1 cellular context compared by ENCODE assay signal in the genomic region with DNA sequence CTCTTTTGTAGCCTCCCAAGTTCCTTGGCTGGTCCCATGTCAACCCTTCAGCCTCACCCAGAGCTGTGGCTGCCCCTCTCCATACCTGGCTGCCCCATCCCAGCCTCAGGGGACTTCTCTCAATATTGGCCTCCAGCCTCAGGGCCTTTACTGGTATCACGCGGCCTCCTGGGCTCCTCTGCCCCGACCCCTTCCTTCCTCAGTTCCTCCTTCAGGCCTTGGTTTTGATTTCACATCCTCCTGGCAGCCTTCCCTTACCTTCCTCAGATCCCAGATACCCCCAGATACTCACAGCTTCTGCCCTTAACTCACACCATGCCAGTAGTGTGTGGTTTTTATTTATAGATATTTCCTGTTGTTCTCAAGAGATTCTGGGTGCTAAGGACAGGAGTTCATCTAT.
TF ChIP-seq lines count a peak whose summit lies in the region.

No MANE protein-coding gene starts in this region.

TF ChIP-seq in endothelial cell of umbilical vein, 7 proteins besides CTCF, POLR2A, EP300 and RAD21:
- TF ChIP-seq, protein P1, sequence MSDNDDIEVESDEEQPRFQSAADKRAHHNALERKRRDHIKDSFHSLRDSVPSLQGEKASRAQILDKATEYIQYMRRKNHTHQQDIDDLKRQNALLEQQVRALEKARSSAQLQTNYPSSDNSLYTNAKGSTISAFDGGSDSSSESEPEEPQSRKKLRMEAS (IDR thresholded peaks at IDR 0.05; ENCODE audit: insufficient read depth, insufficient read length), result no peak
- TF ChIP-seq POLR2AphosphoS5 (IDR thresholded peaks at IDR 0.05; ENCODE audit: insufficient read depth, low read depth, low read length) (no peak), EZH2 (IDR thresholded peaks at IDR 0.05; ENCODE audit: borderline replicate concordance, low read depth, low read length, severe bottlenecking) (no peak), GATA2 (IDR thresholded peaks at IDR 0.05; ENCODE audit: insufficient read depth, insufficient read length, low read depth, low read length) (no peak), FOS (IDR thresholded peaks at IDR 0.05; ENCODE audit: borderline replicate concordance, insufficient read depth, low read length) (no peak), MYC (IDR thresholded peaks at IDR 0.05; ENCODE audit: low read depth, low read length) (no peak), JUN (IDR thresholded peaks at IDR 0.05; ENCODE audit: borderline replicate concordance, insufficient read depth, insufficient read length, low read depth) (no peak)
